ENCODE assay signal across 9 cellular contexts in the genomic region with DNA sequence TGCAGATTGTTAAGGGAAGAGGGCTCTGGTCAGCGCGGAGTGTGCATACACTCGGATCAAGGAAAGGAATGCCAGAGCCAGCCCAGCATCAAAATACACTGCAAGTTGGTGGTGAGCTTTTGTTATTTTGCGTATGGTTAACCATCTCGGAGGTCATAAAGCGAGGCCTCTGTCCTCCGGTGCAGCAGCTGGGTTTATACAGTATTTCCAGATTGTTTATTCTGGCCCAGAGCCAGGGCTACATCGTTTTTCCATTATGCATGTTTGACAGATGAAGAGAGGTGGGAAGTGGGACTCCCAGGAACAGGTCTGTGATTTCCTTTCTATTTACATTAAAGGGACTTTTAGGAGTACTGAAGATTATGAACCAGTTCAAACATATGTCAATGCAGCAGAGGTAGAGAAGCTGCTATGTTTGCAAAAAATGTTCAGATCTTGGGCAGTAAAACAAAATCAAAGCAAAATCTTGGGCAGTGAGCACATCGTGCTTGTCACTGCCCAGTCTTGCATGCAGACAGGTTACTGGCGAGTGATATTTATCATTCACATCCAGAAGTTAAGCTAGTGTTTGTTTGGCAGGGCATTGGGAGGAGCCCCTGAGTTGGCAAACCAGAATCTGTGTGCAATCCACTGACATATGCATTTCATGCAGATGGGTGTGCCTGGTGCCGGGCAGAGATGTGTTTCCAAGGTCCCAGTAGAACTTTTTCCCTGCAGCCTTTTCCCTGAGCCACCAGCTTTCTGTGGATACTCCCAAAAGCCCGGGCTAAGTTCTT.
DNase-seq lines count a peak whose midpoint lies in the region; ATAC-seq and FAIRE-seq lines count a peak whose summit lies in the region.
"Had no signal": no experiment of that assay in that cellular context is flagged by ENCODE, and none has a peak within 500 bp of the region (broad histone marks: within the 10 kb centered on the region; RNA-seq: fewer than 3 reads in every experiment).

No MANE protein-coding gene starts in this region.

- in situ Hi-C loops in GM23248 (cut with MboI): no loop called here

- peaks cover 62% of the 10 kb centered on the region for H3K4me1 Mint-ChIP-seq in activated CD4-positive, alpha-beta T cell treated with anti-CD3 and anti-CD28 coated beads, Interleukin-2, amount 10 ng/mL, durations not matched to agents 24 days and 14 days
- peaks cover 45% of the 10 kb centered on the region for H3K4me1 Mint-ChIP-seq in dendritic cell treated with granulocyte-macrophage colony-stimulating factor and Interleukin-4, amounts not matched to agents 40 ng/mL and 50 ng/mL, for 4 days (ENCODE audit: low read depth)

- H3K27ac ChIP-seq in small intestine (ENCODE audit: low read depth in 1 of 2, low read length in 1 of 2) (peak overlapping the region; percentile 14 to 24), GM23248 (no peak overlapping the region)
- H3K27ac ChIP-seq: HL-60 had no signal

- no peaks in the 10 kb centered on the region for H3K27me3 ChIP-seq in small intestine (ENCODE audit: control insufficient read depth in 2 of 2, insufficient read depth in 2 of 2, low read length in 2 of 2)
- no peaks in the 10 kb centered on the region for H3K27me3 ChIP-seq in GM23248 (replicated peaks; ENCODE audit: insufficient read depth)

- H3K36me3 Mint-ChIP-seq in activated CD4-positive, alpha-beta T cell treated with anti-CD3 and anti-CD28 coated beads, Interleukin-2, amount 10 ng/mL, durations not matched to agents 24 days and 14 days (ENCODE audit: low read depth): peaks cover 3% of the 10 kb centered on the region
- no peaks in the 10 kb centered on the region for H3K36me3 Mint-ChIP-seq in dendritic cell treated with granulocyte-macrophage colony-stimulating factor and Interleukin-4, amounts not matched to agents 40 ng/mL and 50 ng/mL, for 4 days (ENCODE audit: low read depth)

- intact Hi-C loops in activated CD4-positive, alpha-beta T cell treated with anti-CD3 and anti-CD28 coated beads, Interleukin-2, amount 10 ng/mL, durations not matched to agents 24 days and 14 days (cut with micrococcal nuclease): loop anchor here (1.0 to 2.0 kb wide), 3 partner anchors 14 to 29 kb away; no protein-coding TSS in a partner anchor
- intact Hi-C loops in dendritic cell treated with granulocyte-macrophage colony-stimulating factor and Interleukin-4, amounts not matched to agents 40 ng/mL and 50 ng/mL, for 4 days (cut with micrococcal nuclease): no loop called here

- no peak overlapping the region for H3K9ac ChIP-seq in GM23248

- 13 to 39% (median 17%) methylated on average over 12 of the region's 12 CpGs for WGBS in small intestine, 3 donors
- 49 to 50% methylated on average over 12 of the region's 12 CpGs for WGBS in GM23248 (ENCODE audit: low coverage in 1 of 2, low lambda C conversion rate in 2 of 2, missing lambda C conversion rate in 2 of 2), 2 experiments

- no peaks in the 10 kb centered on the region for H3K79me2 ChIP-seq in GM23248 (ENCODE audit: insufficient read depth)

- no peak overlapping the region for H2AFZ ChIP-seq in GM23248

- no peaks in the 10 kb centered on the region for H3K27me3 Mint-ChIP-seq in activated CD4-positive, alpha-beta T cell treated with anti-CD3 and anti-CD28 coated beads, Interleukin-2, amount 10 ng/mL, durations not matched to agents 24 days and 14 days
- peaks cover 9% of the 10 kb centered on the region for H3K27me3 Mint-ChIP-seq in dendritic cell treated with granulocyte-macrophage colony-stimulating factor and Interleukin-4, amounts not matched to agents 40 ng/mL and 50 ng/mL, for 4 days

- peak overlapping the region; percentile 80 for H3K4me3 Mint-ChIP-seq in activated CD4-positive, alpha-beta T cell treated with anti-CD3 and anti-CD28 coated beads, Interleukin-2, amount 10 ng/mL, durations not matched to agents 24 days and 14 days
- no peak overlapping the region for H3K4me3 Mint-ChIP-seq in dendritic cell treated with granulocyte-macrophage colony-stimulating factor and Interleukin-4, amounts not matched to agents 40 ng/mL and 50 ng/mL, for 4 days

- H3K4me3 ChIP-seq in small intestine (ENCODE audit: low read depth in 1 of 2, low read length in 2 of 2): no peak overlapping the region
- no peak overlapping the region for H3K4me3 ChIP-seq in GM23248

- H3K4me2 ChIP-seq in GM23248 (ENCODE audit: unreplicated experiment): no peak overlapping the region

- peak; percentile 61 for DNase-seq in activated CD4-positive, alpha-beta T cell treated with anti-CD3 and anti-CD28 coated beads, Interleukin-2, amount 10 ng/mL, durations not matched to agents 24 days and 14 days
- DNase-seq in activated CD4-positive, alpha-beta T cell treated with anti-CD3 and anti-CD28 coated beads for 4 hours: no peak
- DNase-seq in NCI-H526 treated with DMSO at 0.1 percent for 48 hours (lab: John Stamatoyannopoulos, UW) (peak; percentile 50), small intestine (peak; percentile 58), GM23248 (no peak)

- H3F3A ChIP-seq in GM23248 (ENCODE audit: insufficient read depth): no peaks in the 10 kb centered on the region

- H3K27ac Mint-ChIP-seq in activated CD4-positive, alpha-beta T cell treated with anti-CD3 and anti-CD28 coated beads, Interleukin-2, amount 10 ng/mL, durations not matched to agents 24 days and 14 days: peak overlapping the region; percentile 95
- peak overlapping the region; percentile 30 for H3K27ac Mint-ChIP-seq in dendritic cell treated with granulocyte-macrophage colony-stimulating factor and Interleukin-4, amounts not matched to agents 40 ng/mL and 50 ng/mL, for 4 days

- H4K20me1 ChIP-seq in GM23248 (ENCODE audit: insufficient read depth): no peaks in the 10 kb centered on the region

- H3K9me3 Mint-ChIP-seq in activated CD4-positive, alpha-beta T cell treated with anti-CD3 and anti-CD28 coated beads, Interleukin-2, amount 10 ng/mL, durations not matched to agents 24 days and 14 days: no peaks in the 10 kb centered on the region
- H3K9me3 Mint-ChIP-seq in dendritic cell treated with granulocyte-macrophage colony-stimulating factor and Interleukin-4, amounts not matched to agents 40 ng/mL and 50 ng/mL, for 4 days: no peaks in the 10 kb centered on the region

- H3K9me2 ChIP-seq in GM23248 (ENCODE audit: insufficient read depth): no peaks in the 10 kb centered on the region

- peaks cover 0 to 7% of the 10 kb centered on the region in 2 donors for H3K4me1 ChIP-seq in small intestine (ENCODE audit: control insufficient read depth in 2 of 2, insufficient read depth in 1 of 2, low read depth in 1 of 2, low read length in 1 of 2)
- H3K4me1 ChIP-seq in GM23248 (ENCODE audit: insufficient read depth): no peaks in the 10 kb centered on the region

- no peaks in the 10 kb centered on the region for H3K36me3 ChIP-seq in small intestine (ENCODE audit: control insufficient read depth in 2 of 2, insufficient read depth in 2 of 2, low read length in 2 of 2)
- no peaks in the 10 kb centered on the region for H3K36me3 ChIP-seq in GM23248 (ENCODE audit: low read depth)

- no peak for FAIRE-seq in small intestine (lab: Jason Lieb, UNC)

- no peak for ATAC-seq in HG03175 (IDR thresholded peaks at IDR 0.05; ENCODE audit: unreplicated experiment)
- ATAC-seq in HG03097 (IDR thresholded peaks at IDR 0.05; ENCODE audit: low FRiP score, unreplicated experiment): no peak

- H3K9me3 ChIP-seq in small intestine (ENCODE audit: control insufficient read depth, low read depth) (no peaks in the 10 kb centered on the region), GM23248 (ENCODE audit: low read depth) (no peaks in the 10 kb centered on the region)

Comparison
In these comparisons a context has a peak if more than half of its experiments do, and no peak if none do; other contexts are left out.
1. DNase-seq: peak in activated CD4-positive, alpha-beta T cell treated with anti-CD3 and anti-CD28 coated beads, Interleukin-2, amount 10 ng/mL, durations not matched to agents 24 days and 14 days (single experiment), NCI-H526 treated with DMSO at 0.1 percent for 48 hours (single experiment) and small intestine (single experiment); none in activated CD4-positive, alpha-beta T cell treated with anti-CD3 and anti-CD28 coated beads for 4 hours (0 of 2) and GM23248 (single experiment).